ENCODE assay signal across 16 cellular contexts in the genomic region with DNA sequence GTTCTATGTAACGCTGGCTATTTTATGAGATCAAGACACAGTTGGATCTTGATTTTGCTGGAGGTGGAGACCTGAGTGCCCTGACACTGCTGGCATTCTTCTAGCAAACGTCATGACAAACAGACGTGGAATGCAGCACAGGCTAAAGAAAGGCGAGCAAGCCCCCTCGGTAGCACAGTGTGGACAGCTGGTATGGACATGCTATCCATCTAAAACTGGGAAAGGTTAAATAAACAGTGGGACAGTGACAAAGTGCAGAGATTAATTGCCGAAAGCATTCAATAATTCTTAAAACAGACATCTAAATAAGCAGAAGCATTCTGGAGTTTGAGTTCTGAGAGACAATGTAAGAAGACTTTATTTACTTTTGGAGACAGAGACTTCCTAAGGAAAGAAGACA.
DNase-seq lines count a peak whose midpoint lies in the region; ATAC-seq and TF ChIP-seq lines count a peak whose summit lies in the region.
"Had no signal": no experiment of that assay in that cellular context is flagged by ENCODE, and none has a peak within 500 bp of the region (broad histone marks: within the 10 kb centered on the region; RNA-seq: fewer than 3 reads in every experiment).

No MANE protein-coding gene starts in this region.

- no peaks in the 10 kb centered on the region for H3K27me3 Mint-ChIP-seq in CD8-positive, alpha-beta T cell (ENCODE audit: low read depth)
- H3K27me3 Mint-ChIP-seq: naive thymus-derived CD4-positive, alpha-beta T cell had no signal

- no peak overlapping the region for H3K4me3 ChIP-seq in skeletal muscle satellite cell (ENCODE audit: low read length)
- no peak overlapping the region for H3K4me3 ChIP-seq in CD8-positive, alpha-beta T cell (ENCODE audit: low read depth, low read length)
- H3K4me3 ChIP-seq: dorsolateral prefrontal cortex, HAP-1, Peyer's patch had no signal

- POLR2A ChIA-PET in CD8-positive, alpha-beta T cell (lab: Charles Lee): no interaction called here

- no peak overlapping the region for H3K27ac ChIP-seq in CD8-positive, alpha-beta T cell (ENCODE audit: low read depth, low read length)
- H3K27ac ChIP-seq: dorsolateral prefrontal cortex, Peyer's patch had no signal

- H3K4me2 ChIP-seq in skeletal muscle satellite cell (ENCODE audit: low read length): peak overlapping the region; percentile 41

- no peaks in the 10 kb centered on the region for H3K27me3 ChIP-seq in skeletal muscle satellite cell (ENCODE audit: control insufficient read depth, insufficient read depth, low read length)
- no peaks in the 10 kb centered on the region for H3K27me3 ChIP-seq in CD8-positive, alpha-beta T cell (ENCODE audit: insufficient read depth, low read length)
- H3K27me3 ChIP-seq: dorsolateral prefrontal cortex, Peyer's patch had no signal

- DNase-seq in ELR (ENCODE audit: low read depth) (peak; percentile 81), kidney glomerular epithelial cell (lab: John Stamatoyannopoulos, UW) (peak; percentile 53), left colon (no peak)
- DNase-seq in CD8-positive, alpha-beta T cell: no peak
- DNase-seq: DMS79 treated with DMSO at 0.1 percent for 48 hours; dorsolateral prefrontal cortex; left ventricle myocardium superior; naive thymus-derived CD4-positive, alpha-beta T cell; NCI-H1930; NCI-H69; Peyer's patch had no signal

- peaks cover 14% of the 10 kb centered on the region for H3K36me3 Mint-ChIP-seq in CD8-positive, alpha-beta T cell

- H3K9me3 Mint-ChIP-seq in CD8-positive, alpha-beta T cell: no peaks in the 10 kb centered on the region
- H3K9me3 Mint-ChIP-seq: CD14-positive monocyte; naive thymus-derived CD4-positive, alpha-beta T cell had no signal

- H3K4me1 ChIP-seq in skeletal muscle satellite cell (ENCODE audit: control insufficient read depth, insufficient read depth, low read length): peaks cover 33% of the 10 kb centered on the region
- no peaks in the 10 kb centered on the region for H3K4me1 ChIP-seq in CD8-positive, alpha-beta T cell (ENCODE audit: insufficient read depth, low read length)
- H3K4me1 ChIP-seq: Peyer's patch had no signal

- CTCF ChIA-PET in CD8-positive, alpha-beta T cell (lab: Charles Lee): no interaction called here

- H3K9me3 ChIP-seq in skeletal muscle satellite cell (replicated peaks; ENCODE audit: low read length): no peaks in the 10 kb centered on the region
- H3K9me3 ChIP-seq in CD8-positive, alpha-beta T cell (ENCODE audit: low read length): no peaks in the 10 kb centered on the region
- H3K9me3 ChIP-seq: HAP-1, Peyer's patch had no signal

- intact Hi-C loops in left colon (cut with DNase I, micrococcal nuclease): no loop called here
- intact Hi-C loops in CD8-positive, alpha-beta T cell (cut with DNase I, micrococcal nuclease): no loop called here

- H3K36me3 ChIP-seq in skeletal muscle satellite cell (ENCODE audit: insufficient read depth, low read length): no peaks in the 10 kb centered on the region
- H3K36me3 ChIP-seq in CD8-positive, alpha-beta T cell (ENCODE audit: insufficient read depth, low read length): no peaks in the 10 kb centered on the region
- H3K36me3 ChIP-seq: HAP-1, Peyer's patch had no signal

- ATAC-seq in SK-N-SH treated with all-trans-retinoic acid at 6 μM for 48 hours: peak; percentile 96
- no peak for ATAC-seq in left colon
- no peak for ATAC-seq in CD8-positive, alpha-beta T cell
- ATAC-seq in GM18498 (IDR thresholded peaks at IDR 0.05; ENCODE audit: unreplicated experiment): no peak
- ATAC-seq: left ventricle myocardium superior; naive thymus-derived CD4-positive, alpha-beta T cell had no signal

- H3K9ac ChIP-seq in skeletal muscle satellite cell (ENCODE audit: low read depth, low read length): no peak overlapping the region

- H3K4me1 Mint-ChIP-seq in CD8-positive, alpha-beta T cell (ENCODE audit: low read depth): no peaks in the 10 kb centered on the region
- H3K4me1 Mint-ChIP-seq: CD14-positive monocyte had no signal

- no peak overlapping the region for H3K4me3 Mint-ChIP-seq in CD8-positive, alpha-beta T cell
- H3K4me3 Mint-ChIP-seq: CD14-positive monocyte; naive thymus-derived CD4-positive, alpha-beta T cell had no signal

- TF ChIP-seq CTCF in CD8-positive, alpha-beta T cell (IDR thresholded peaks at IDR 0.05): no peak

- no peak overlapping the region for H3K27ac Mint-ChIP-seq in CD8-positive, alpha-beta T cell
- H3K27ac Mint-ChIP-seq: CD14-positive monocyte; naive thymus-derived CD4-positive, alpha-beta T cell had no signal

TF ChIP-seq in SK-N-SH treated with all-trans-retinoic acid at 6 μM for 48 hours, 23 proteins besides CTCF, POLR2A, EP300 and RAD21 (continues in another document):
- TF ChIP-seq ESRRG (CRISPR knock-in tag; IDR thresholded peaks at IDR 0.05) (peak; percentile 64; the same call in 1 of the 2 replicates), ZNF70 (CRISPR knock-in tag; IDR thresholded peaks at IDR 0.05) (no peak), ISL1 (CRISPR knock-in tag; IDR thresholded peaks at IDR 0.05) (peak; percentile 91), OSR1 (CRISPR knock-in tag; IDR thresholded peaks at IDR 0.05) (no peak), ZNF565 (CRISPR knock-in tag; conservative IDR thresholded peaks at IDR 0.05; ENCODE audit: low read depth) (no peak), ZFP30 (CRISPR knock-in tag; IDR thresholded peaks at IDR 0.05) (no peak), RARB (CRISPR knock-in tag; IDR thresholded peaks at IDR 0.05) (no peak)
- TF ChIP-seq, protein P1, sequence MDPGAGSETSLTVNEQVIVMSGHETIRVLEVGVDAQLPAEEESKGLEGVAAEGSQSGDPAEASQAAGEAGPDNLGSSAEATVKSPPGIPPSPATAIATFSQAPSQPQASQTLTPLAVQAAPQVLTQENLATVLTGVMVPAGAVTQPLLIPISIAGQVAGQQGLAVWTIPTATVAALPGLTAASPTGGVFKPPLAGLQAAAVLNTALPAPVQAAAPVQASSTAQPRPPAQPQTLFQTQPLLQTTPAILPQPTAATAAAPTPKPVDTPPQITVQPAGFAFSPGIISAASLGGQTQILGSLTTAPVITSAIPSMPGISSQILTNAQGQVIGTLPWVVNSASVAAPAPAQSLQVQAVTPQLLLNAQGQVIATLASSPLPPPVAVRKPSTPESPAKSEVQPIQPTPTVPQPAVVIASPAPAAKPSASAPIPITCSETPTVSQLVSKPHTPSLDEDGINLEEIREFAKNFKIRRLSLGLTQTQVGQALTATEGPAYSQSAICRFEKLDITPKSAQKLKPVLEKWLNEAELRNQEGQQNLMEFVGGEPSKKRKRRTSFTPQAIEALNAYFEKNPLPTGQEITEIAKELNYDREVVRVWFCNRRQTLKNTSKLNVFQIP (CRISPR knock-in tag; IDR thresholded peaks at IDR 0.05; ENCODE audit: borderline replicate concordance, low read depth): no peak
- TF ChIP-seq, protein P2, sequence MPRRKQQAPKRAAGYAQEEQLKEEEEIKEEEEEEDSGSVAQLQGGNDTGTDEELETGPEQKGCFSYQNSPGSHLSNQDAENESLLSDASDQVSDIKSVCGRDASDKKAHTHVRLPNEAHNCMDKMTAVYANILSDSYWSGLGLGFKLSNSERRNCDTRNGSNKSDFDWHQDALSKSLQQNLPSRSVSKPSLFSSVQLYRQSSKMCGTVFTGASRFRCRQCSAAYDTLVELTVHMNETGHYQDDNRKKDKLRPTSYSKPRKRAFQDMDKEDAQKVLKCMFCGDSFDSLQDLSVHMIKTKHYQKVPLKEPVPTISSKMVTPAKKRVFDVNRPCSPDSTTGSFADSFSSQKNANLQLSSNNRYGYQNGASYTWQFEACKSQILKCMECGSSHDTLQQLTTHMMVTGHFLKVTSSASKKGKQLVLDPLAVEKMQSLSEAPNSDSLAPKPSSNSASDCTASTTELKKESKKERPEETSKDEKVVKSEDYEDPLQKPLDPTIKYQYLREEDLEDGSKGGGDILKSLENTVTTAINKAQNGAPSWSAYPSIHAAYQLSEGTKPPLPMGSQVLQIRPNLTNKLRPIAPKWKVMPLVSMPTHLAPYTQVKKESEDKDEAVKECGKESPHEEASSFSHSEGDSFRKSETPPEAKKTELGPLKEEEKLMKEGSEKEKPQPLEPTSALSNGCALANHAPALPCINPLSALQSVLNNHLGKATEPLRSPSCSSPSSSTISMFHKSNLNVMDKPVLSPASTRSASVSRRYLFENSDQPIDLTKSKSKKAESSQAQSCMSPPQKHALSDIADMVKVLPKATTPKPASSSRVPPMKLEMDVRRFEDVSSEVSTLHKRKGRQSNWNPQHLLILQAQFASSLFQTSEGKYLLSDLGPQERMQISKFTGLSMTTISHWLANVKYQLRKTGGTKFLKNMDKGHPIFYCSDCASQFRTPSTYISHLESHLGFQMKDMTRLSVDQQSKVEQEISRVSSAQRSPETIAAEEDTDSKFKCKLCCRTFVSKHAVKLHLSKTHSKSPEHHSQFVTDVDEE (CRISPR knock-in tag; IDR thresholded peaks at IDR 0.05): no peak
- TF ChIP-seq, protein P3, sequence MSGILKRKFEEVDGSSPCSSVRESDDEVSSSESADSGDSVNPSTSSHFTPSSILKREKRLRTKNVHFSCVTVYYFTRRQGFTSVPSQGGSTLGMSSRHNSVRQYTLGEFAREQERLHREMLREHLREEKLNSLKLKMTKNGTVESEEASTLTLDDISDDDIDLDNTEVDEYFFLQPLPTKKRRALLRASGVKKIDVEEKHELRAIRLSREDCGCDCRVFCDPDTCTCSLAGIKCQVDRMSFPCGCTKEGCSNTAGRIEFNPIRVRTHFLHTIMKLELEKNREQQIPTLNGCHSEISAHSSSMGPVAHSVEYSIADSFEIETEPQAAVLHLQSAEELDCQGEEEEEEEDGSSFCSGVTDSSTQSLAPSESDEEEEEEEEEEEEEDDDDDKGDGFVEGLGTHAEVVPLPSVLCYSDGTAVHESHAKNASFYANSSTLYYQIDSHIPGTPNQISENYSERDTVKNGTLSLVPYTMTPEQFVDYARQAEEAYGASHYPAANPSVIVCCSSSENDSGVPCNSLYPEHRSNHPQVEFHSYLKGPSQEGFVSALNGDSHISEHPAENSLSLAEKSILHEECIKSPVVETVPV (CRISPR knock-in tag; IDR thresholded peaks at IDR 0.05): no peak
- TF ChIP-seq, protein P4, sequence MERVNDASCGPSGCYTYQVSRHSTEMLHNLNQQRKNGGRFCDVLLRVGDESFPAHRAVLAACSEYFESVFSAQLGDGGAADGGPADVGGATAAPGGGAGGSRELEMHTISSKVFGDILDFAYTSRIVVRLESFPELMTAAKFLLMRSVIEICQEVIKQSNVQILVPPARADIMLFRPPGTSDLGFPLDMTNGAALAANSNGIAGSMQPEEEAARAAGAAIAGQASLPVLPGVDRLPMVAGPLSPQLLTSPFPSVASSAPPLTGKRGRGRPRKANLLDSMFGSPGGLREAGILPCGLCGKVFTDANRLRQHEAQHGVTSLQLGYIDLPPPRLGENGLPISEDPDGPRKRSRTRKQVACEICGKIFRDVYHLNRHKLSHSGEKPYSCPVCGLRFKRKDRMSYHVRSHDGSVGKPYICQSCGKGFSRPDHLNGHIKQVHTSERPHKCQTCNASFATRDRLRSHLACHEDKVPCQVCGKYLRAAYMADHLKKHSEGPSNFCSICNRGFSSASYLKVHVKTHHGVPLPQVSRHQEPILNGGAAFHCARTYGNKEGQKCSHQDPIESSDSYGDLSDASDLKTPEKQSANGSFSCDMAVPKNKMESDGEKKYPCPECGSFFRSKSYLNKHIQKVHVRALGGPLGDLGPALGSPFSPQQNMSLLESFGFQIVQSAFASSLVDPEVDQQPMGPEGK (CRISPR knock-in tag; IDR thresholded peaks at IDR 0.05; ENCODE audit: borderline replicate concordance): 0 out of 2 replicates have a peak, but pooled peaks have one; percentile 34

Comparison
In these comparisons a context has a peak if more than half of its experiments do, and no peak if none do; other contexts are left out.
1. DNase-seq: peak in ELR (single experiment) and kidney glomerular epithelial cell (single experiment); none in left colon (0 of 2) and CD8-positive, alpha-beta T cell (0 of 7).